19 cellular contexts compared by ENCODE assay signal in the genomic region with DNA sequence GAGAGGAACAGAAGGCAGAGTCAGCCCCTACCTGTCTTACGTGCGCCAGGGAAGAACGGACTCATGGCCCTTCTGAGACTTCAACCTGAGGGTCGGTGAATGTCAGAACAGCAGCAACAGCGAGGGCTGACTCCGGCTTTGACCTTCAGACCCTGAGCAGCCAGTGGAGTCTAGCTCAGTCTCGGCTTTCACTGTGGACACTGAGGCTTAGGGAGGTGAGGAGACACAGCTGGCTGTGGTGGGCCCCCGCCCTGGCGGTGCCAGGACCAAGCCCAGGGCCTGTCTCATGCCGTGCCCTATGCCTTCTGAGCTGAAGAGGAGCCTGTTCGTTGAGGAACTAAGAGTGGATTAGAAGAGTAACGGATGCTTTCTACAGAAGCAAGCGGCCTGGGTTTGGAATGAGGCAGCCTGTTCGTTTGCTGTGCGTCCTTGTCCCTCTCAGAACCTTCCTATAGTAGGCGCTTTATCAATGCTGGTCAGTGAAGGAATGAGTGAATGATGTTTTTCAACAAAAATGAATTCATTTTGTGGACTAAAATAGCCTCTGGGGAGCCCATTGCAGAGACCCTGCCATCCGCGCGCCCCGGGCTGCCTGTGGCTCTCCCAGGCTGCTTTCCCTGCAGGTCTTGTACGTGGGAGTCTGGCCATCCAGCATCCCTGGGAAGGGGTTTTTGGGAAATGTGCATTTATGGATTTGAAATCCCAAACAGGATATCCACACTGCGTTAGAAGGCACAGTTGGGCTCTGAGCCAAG. TPM values are rescaled to one million over a fixed set of nuclear protein-coding genes. Genes with fewer than 3 reads are reported as not detected.
DNase-seq lines count a peak whose midpoint lies in the region; ATAC-seq, FAIRE-seq and TF ChIP-seq lines count a peak whose summit lies in the region.
"Had no signal": no experiment of that assay in that cellular context is flagged by ENCODE, and none has a peak within 500 bp of the region (broad histone marks: within the 10 kb centered on the region; RNA-seq: fewer than 3 reads in every experiment).

No MANE protein-coding gene starts in this region.

- H3K9me3 Mint-ChIP-seq in WTC11, result peaks cover 18% of the 10 kb centered on the region
- no peaks in the 10 kb centered on the region for H3K9me3 Mint-ChIP-seq in osteocyte (ENCODE audit: unreplicated experiment)

- no peak for FAIRE-seq in HepG2 (lab: Jason Lieb, UNC)

- H3K23ac ChIP-seq in mesendoderm (ENCODE audit: low read length), result no peak overlapping the region

- H3K36me3 ChIP-seq in HepG2 (replicated peaks in 1 of 2; ENCODE audit: control insufficient read depth in 1 of 2, insufficient read depth in 2 of 2, low read length in 2 of 2) (no peaks in the 10 kb centered on the region), right lobe of liver (no peaks in the 10 kb centered on the region), GM23248 (ENCODE audit: low read depth) (peaks cover 6% of the 10 kb centered on the region; the same call in 1 of the 2 replicates), mesendoderm (ENCODE audit: control insufficient read depth, insufficient read depth, low read length) (no peaks in the 10 kb centered on the region)

- TF ChIP-seq CTCF in HepG2 (CRISPR knock-in tag; IDR thresholded peaks at IDR 0.05) (no peak), right lobe of liver (IDR thresholded peaks at IDR 0.05) (no peak), WTC11 (IDR thresholded peaks at IDR 0.05) (no peak), osteocyte (IDR thresholded peaks at IDR 0.05) (no peak)

- no TSS peak for BruUV-seq in HepG2 (replicated peaks; lab: Mats Ljungman, UMichigan)

- H4K8ac ChIP-seq in mesendoderm (ENCODE audit: low read depth, low read length), result no peak overlapping the region

- no peaks in the 10 kb centered on the region for H3K4me1 Mint-ChIP-seq in WTC11
- H3K4me1 Mint-ChIP-seq in osteocyte (ENCODE audit: unreplicated experiment), result peaks cover 13% of the 10 kb centered on the region

- H3K9me3 ChIP-seq in HepG2 (ENCODE audit: low read length), result no peaks in the 10 kb centered on the region
- H3K9me3 ChIP-seq in right lobe of liver, result no peaks in the 10 kb centered on the region
- no peaks in the 10 kb centered on the region for H3K9me3 ChIP-seq in GM23248 (ENCODE audit: low read depth)

- in situ Hi-C loops in HepG2 (cut with HindIII; ENCODE audit: extremely low pct_ligation_motif_present, low pct_unique_long_range_greater_than_20kb), result no loop called here
- in situ Hi-C loops in GM23248 (cut with MboI), result no loop called here

- H3K4me3 Mint-ChIP-seq in WTC11, result no peak overlapping the region
- no peak overlapping the region for H3K4me3 Mint-ChIP-seq in osteocyte (ENCODE audit: unreplicated experiment)
- H3K4me3 Mint-ChIP-seq: CD4-positive, CD25-positive, alpha-beta regulatory T cell; H9; HFFc6 had no signal

- intact Hi-C loops in HepG2 (cut with micrococcal nuclease; ENCODE audit: unreplicated experiment) (loop anchor here (5.0 kb wide), 1 partner anchor 97 kb away; no protein-coding TSS in a partner anchor), right lobe of liver (cut with DNase I) (no loop called here)

- no peak overlapping the region for H2BK15ac ChIP-seq in mesendoderm (replicated peaks; ENCODE audit: low read depth)

- no peak for DNase-seq in HepG2 (ENCODE audit: low spot score)
- DNase-seq in right lobe of liver, result no peak
- DNase-seq in WTC11 (ENCODE audit: low spot score), result no peak
- peak; percentile 73 for DNase-seq in osteocyte (ENCODE audit: extremely low spot score, unreplicated experiment)
- no peak for DNase-seq in GM23248
- no peak for DNase-seq in mesendoderm
- DNase-seq in NCI-H1048 (lab: John Stamatoyannopoulos, UW), result no peak
- DNase-seq: CD4-positive, CD25-positive, alpha-beta regulatory T cell; H9; HFFc6; KBM-7; MM.1S; NCI-H1092 treated with DMSO at 0.1 percent for 48 hours; NCI-H2081; NCI-H446 treated with DMSO at 0.1 percent for 48 hours; NCI-H526 treated with DMSO at 0.1 percent for 48 hours; SHP77; SW 1271 had no signal

- H3K36me3 Mint-ChIP-seq in WTC11 (peaks cover 8% of the 10 kb centered on the region), osteocyte (ENCODE audit: unreplicated experiment) (peaks cover 14% of the 10 kb centered on the region)

- no peaks in the 10 kb centered on the region for H3F3A ChIP-seq in GM23248 (ENCODE audit: insufficient read depth)

- H2AFZ ChIP-seq in HepG2 (ENCODE audit: low read length), result no peak overlapping the region
- H2AFZ ChIP-seq in GM23248, result no peak overlapping the region

- H3K4me3 ChIP-seq in HepG2 (replicated peaks in 1 of 3; ENCODE audit: insufficient read depth in 1 of 3, low read depth in 2 of 3, low read length in 3 of 3), result no peak overlapping the region
- no peak overlapping the region for H3K4me3 ChIP-seq in right lobe of liver
- H3K4me3 ChIP-seq in GM23248, result no peak overlapping the region
- no peak overlapping the region for H3K4me3 ChIP-seq in mesendoderm (ENCODE audit: low read length)
- H3K4me3 ChIP-seq: SK-N-MC had no signal

- H3K79me1 ChIP-seq in mesendoderm (ENCODE audit: low read length), result no peaks in the 10 kb centered on the region

- peak; percentile 70 for ATAC-seq in HepG2
- ATAC-seq in right lobe of liver, result no peak
- ATAC-seq in WTC11, result no peak

- H2BK5ac ChIP-seq in mesendoderm (ENCODE audit: low read length), result no peak overlapping the region

- H3K9me2 ChIP-seq in GM23248 (ENCODE audit: insufficient read depth), result no peaks in the 10 kb centered on the region

- H2AK5ac ChIP-seq in mesendoderm (ENCODE audit: low read length), result no peak overlapping the region

- no peak overlapping the region for H4K5ac ChIP-seq in mesendoderm (ENCODE audit: low read length)

- H3K4me2 ChIP-seq in HepG2 (ENCODE audit: low read depth, low read length), result peak overlapping the region; percentile 26
- H3K4me2 ChIP-seq in GM23248 (ENCODE audit: unreplicated experiment), result no peak overlapping the region
- no peak overlapping the region for H3K4me2 ChIP-seq in mesendoderm (ENCODE audit: low read length)

- POLR2A ChIA-PET in HepG2 (lab: Yijun Ruan, JAX) (no interaction called here), WTC11 (lab: Charles Lee) (no interaction called here)

- H3K9ac ChIP-seq in HepG2 (ENCODE audit: insufficient read depth, low read depth, low read length), result no peak overlapping the region
- no peak overlapping the region for H3K9ac ChIP-seq in GM23248
- H3K9ac ChIP-seq in mesendoderm (ENCODE audit: low read length), result no peak overlapping the region

- TF ChIP-seq RAD21 in HepG2 (CRISPR knock-in tag; IDR thresholded peaks at IDR 0.05), result no peak

- H3K27ac Mint-ChIP-seq in WTC11, result peak overlapping the region; percentile 32; the same call in 1 of the 2 replicates
- no peak overlapping the region for H3K27ac Mint-ChIP-seq in osteocyte (ENCODE audit: unreplicated experiment)
- H3K27ac Mint-ChIP-seq: CD4-positive, CD25-positive, alpha-beta regulatory T cell; HFFc6 had no signal

- H3K18ac ChIP-seq in mesendoderm (ENCODE audit: low read length), result no peak overlapping the region

- H4K20me1 ChIP-seq in HepG2 (ENCODE audit: insufficient read depth, low read length), result no peaks in the 10 kb centered on the region
- no peaks in the 10 kb centered on the region for H4K20me1 ChIP-seq in GM23248 (ENCODE audit: insufficient read depth)

- CTCF ChIA-PET in HepG2 (lab: Yijun Ruan, JAX; ENCODE audit: low intra/inter-chr PET ratio, low total read pairs), result no interaction called here
- CTCF ChIA-PET in WTC11 (lab: Charles Lee), result interaction anchor here (1.1 to 3.0 kb wide), 5 partner anchors 95 to 188 kb away, joined by 3 to 9 read pairs (median 6); no protein-coding TSS in a partner anchor

- no peak overlapping the region for H2BK120ac ChIP-seq in mesendoderm (ENCODE audit: low read depth, low read length)

- H3K27me3 ChIP-seq in HepG2 (ENCODE audit: control insufficient read depth in 1 of 2, insufficient read depth in 2 of 2, low read length in 2 of 2) (no peaks in the 10 kb centered on the region), right lobe of liver (no peaks in the 10 kb centered on the region), GM23248 (replicated peaks; ENCODE audit: insufficient read depth) (no peaks in the 10 kb centered on the region), mesendoderm (ENCODE audit: insufficient read depth, low read length, poor library complexity) (no peaks in the 10 kb centered on the region)

- peaks cover 30% of the 10 kb centered on the region for H3K4me1 ChIP-seq in HepG2 (ENCODE audit: insufficient read depth, low read length)
- H3K4me1 ChIP-seq in right lobe of liver, result no peaks in the 10 kb centered on the region
- peaks cover 8% of the 10 kb centered on the region; the same call in 1 of the 2 replicates for H3K4me1 ChIP-seq in GM23248 (ENCODE audit: insufficient read depth)
- no peaks in the 10 kb centered on the region for H3K4me1 ChIP-seq in mesendoderm (ENCODE audit: control insufficient read depth, low read depth, low read length)

- H3K27ac ChIP-seq in HepG2 (ENCODE audit: extremely low read length, insufficient read depth, low read length) (no peak overlapping the region), right lobe of liver (no peak overlapping the region), GM23248 (no peak overlapping the region), mesendoderm (ENCODE audit: low read depth, low read length) (no peak overlapping the region)
- H3K27ac ChIP-seq: SK-N-MC had no signal

- no peak overlapping the region for H3K4ac ChIP-seq in mesendoderm (ENCODE audit: low read depth, low read length)

- no peak overlapping the region for H3K56ac ChIP-seq in mesendoderm (ENCODE audit: low read length)

- TF ChIP-seq POLR2A in HepG2 (IDR thresholded peaks at IDR 0.05; ENCODE audit: insufficient read depth in 1 of 2, low read depth in 2 of 2, low read length in 2 of 2), result no peak
- no peak for TF ChIP-seq POLR2A in right lobe of liver (IDR thresholded peaks at IDR 0.05)

- TF ChIP-seq EP300 in HepG2 (IDR thresholded peaks at IDR 0.05; ENCODE audit: low read depth in 2 of 2, low read length in 2 of 2) (no peak), HepG2 (CRISPR knock-in tag; IDR thresholded peaks at IDR 0.05; ENCODE audit: borderline replicate concordance) (no peak)

- 73% methylated on average over 20 of the region's 22 CpGs for WGBS in HepG2 (ENCODE audit: low lambda C conversion rate)
- WGBS in right lobe of liver (ENCODE audit: insufficient coverage, low coverage, low lambda C conversion rate, missing lambda C conversion rate), result 83% methylated on average over 7 of the region's 22 CpGs
- WGBS in GM23248 (ENCODE audit: low coverage in 1 of 2, low lambda C conversion rate in 2 of 2, missing lambda C conversion rate in 2 of 2), 2 experiments, result 95 to 96% methylated on average over 22 of the region's 22 CpGs
- no CpG with 5 or more reads among the region's 22 CpGs for WGBS in mesendoderm (ENCODE audit: extremely low coverage, insufficient coverage, low lambda C conversion rate)

- H3K79me2 ChIP-seq in HepG2 (ENCODE audit: insufficient read depth, low read length) (no peaks in the 10 kb centered on the region), GM23248 (ENCODE audit: insufficient read depth) (no peaks in the 10 kb centered on the region), mesendoderm (ENCODE audit: control insufficient read depth, insufficient read depth, low read length) (no peaks in the 10 kb centered on the region)

- H3K27me3 Mint-ChIP-seq in WTC11 (ENCODE audit: low read depth) (no peaks in the 10 kb centered on the region; the same call in 1 of the 2 replicates), osteocyte (ENCODE audit: unreplicated experiment) (no peaks in the 10 kb centered on the region)
- H3K27me3 Mint-ChIP-seq: CD4-positive, CD25-positive, alpha-beta regulatory T cell had no signal

RNA-seq across cellular contexts. Expression of a gene that starts 38.9 kb away (rescaled TPM):
- total RNA-seq in HepG2 (2016; rRNA removed; fragmentation: Illumina TruSeq; extraction: Trizol) (47.5 and 48.6 TPM in 2 replicates), right lobe of liver (10 to 100 TPM in 2 of 6 experiments, 1 to 10 TPM in 4; 6.3 to 18.2 (median 8.4) TPM), WTC11 (2021) (36.2 to 43.9 TPM (median 39.1 TPM) in 3 replicates), osteocyte (26.0 and 33.9 TPM in 2 replicates)
- 36.1 and 38.8 TPM in 2 replicates for total RNA-seq in HepG2 (2016; cell fraction: cytosol; rRNA removed; fragmentation: Illumina TruSeq; extraction: Trizol; ENCODE audit: low read depth)
- 42.9 and 49.7 TPM in 2 replicates for total RNA-seq in HepG2 (2016; cell fraction: insoluble cytoplasmic fraction; rRNA removed; fragmentation: Illumina TruSeq; extraction: Trizol)
- 46.0 and 48.9 TPM in 2 replicates for total RNA-seq in HepG2 (2016; cell fraction: membrane; rRNA removed; fragmentation: Illumina TruSeq; extraction: Trizol)
- total RNA-seq in HepG2 (2016; cell fraction: nucleus; rRNA removed; fragmentation: Illumina TruSeq; extraction: Trizol), result 36.1 and 43.2 TPM in 2 replicates
- polyA plus RNA-seq in HepG2 (2011; rRNA removed) (45.6 and 49.2 TPM in 2 replicates), GM23248 (2016; fragmentation: Nextera tagmentation; extraction: Ambion mirVana) (31.5 and 35.3 TPM in 2 replicates)
- 33.5 and 52.6 TPM in 2 replicates for polyA plus RNA-seq in HepG2 (2011; cell fraction: cytosol; rRNA removed)
- 151 and 167 TPM in 2 replicates for polyA plus RNA-seq in HepG2 (2011; cell fraction: nucleus; rRNA removed)
- 36.1 and 37.5 TPM in 2 replicates for polyA plus RNA-seq in HepG2 (2012)
- polyA plus RNA-seq in HepG2 (2016; cell fraction: cytosol; fragmentation: Illumina TruSeq; extraction: Trizol; ENCODE audit: low read depth), result 39.0 and 42.6 TPM in 2 replicates
- polyA plus RNA-seq in HepG2 (2016; cell fraction: insoluble cytoplasmic fraction; fragmentation: Illumina TruSeq; extraction: Trizol; ENCODE audit: low read depth), result 48.6 and 51.7 TPM in 2 replicates
- polyA plus RNA-seq in HepG2 (2016; cell fraction: membrane; fragmentation: Illumina TruSeq; extraction: Trizol; ENCODE audit: low read depth), result 45.0 and 48.7 TPM in 2 replicates
- 83.8 and 85.3 TPM in 2 replicates for polyA plus RNA-seq in HepG2 (2016; cell fraction: nucleus; fragmentation: Illumina TruSeq; extraction: Trizol; ENCODE audit: insufficient read depth, low read depth)
- polyA minus RNA-seq in HepG2 (2011; rRNA and poly(A)+ RNA removed; ENCODE audit: low replicate concordance), result 19.6 and 68.1 TPM in 2 replicates
- 23.7 TPM in 2 replicates for polyA minus RNA-seq in HepG2 (2011; cell fraction: cytosol; rRNA and poly(A)+ RNA removed)
- polyA minus RNA-seq in HepG2 (2011; cell fraction: nucleus; rRNA and poly(A)+ RNA removed), result 45.2 and 49.1 TPM in 2 replicates
- total RNA-seq in GM23248 (2014; rRNA removed; shearing (Covaris generic)), result 35.5 and 38.4 TPM in 2 replicates
- 22.0 TPM for polyA plus RNA-seq in mesendoderm (2013, experiment 1 of 2)
- 22.2 TPM for polyA plus RNA-seq in mesendoderm (2013, experiment 2 of 2)
